ENCODE assay signal across 11 cellular contexts in genomic region chr6:34284563-34285545, GRCh38. TPM values are rescaled to one million over a fixed set of nuclear protein-coding genes. Genes with fewer than 3 reads are reported as not detected.
DNase-seq lines count a peak whose midpoint lies in the region; ATAC-seq, FAIRE-seq and TF ChIP-seq lines count a peak whose summit lies in the region.
"Had no signal": no experiment of that assay in that cellular context is flagged by ENCODE, and none has a peak within 500 bp of the region (broad histone marks: within the 10 kb centered on the region; RNA-seq: fewer than 3 reads in every experiment).

No MANE protein-coding gene starts in this region.

- CTCF ChIA-PET in activated naive CD4-positive, alpha-beta T cell treated with anti-CD3 and anti-CD28 coated beads, Interleukin-2, amount 10 ng/mL, durations not matched to agents 7 days and 5 days (lab: Charles Lee): no interaction called here
- CTCF ChIA-PET in GM12878 (lab: Yijun Ruan, JAX): interaction anchor here (0.8 to 1.4 kb wide), 2 partner anchors 89 to 649 kb away, joined by 3 to 5 read pairs; no protein-coding TSS in a partner anchor
- CTCF ChIA-PET in GM10248 (lab: Yijun Ruan, JAX): no interaction called here

- FAIRE-seq in GM12878 (lab: Jason Lieb, UNC): no peak

- no peak for ATAC-seq in activated naive CD4-positive, alpha-beta T cell treated with anti-CD3 and anti-CD28 coated beads, Interleukin-2, amount 50 U/mL, for 72 hours
- 0 out of 3 replicates have a peak, but pooled peaks have one; percentile 20 for ATAC-seq in GM12878
- ATAC-seq in left lobe of liver: peak; percentile 68
- ATAC-seq in GM21528 (IDR thresholded peaks at IDR 0.05; ENCODE audit: low FRiP score, unreplicated experiment): no peak

- no peak overlapping the region; the same call in 1 of the 2 replicates for H2AFZ ChIP-seq in GM12878 (ENCODE audit: control insufficient read depth, low read depth, low read length)

- intact Hi-C loops in GM12878 (cut with micrococcal nuclease; ENCODE audit: unreplicated experiment) (no loop called here), transverse colon (cut with DNase I; ENCODE audit: low total_unique reads) (no loop called here)

- no peak for TF ChIP-seq EP300 in GM12878 (IDR thresholded peaks at IDR 0.05; ENCODE audit: borderline replicate concordance in 1 of 2, control insufficient read depth in 1 of 2, low read depth in 2 of 2, low read length in 2 of 2)
- TF ChIP-seq EP300 in transverse colon (IDR thresholded peaks at IDR 0.05; ENCODE audit: low read depth): no peak

- H3K9me3 Mint-ChIP-seq in activated naive CD4-positive, alpha-beta T cell treated with anti-CD3 and anti-CD28 coated beads, Interleukin-2, amount 10 ng/mL, durations not matched to agents 7 days and 5 days: no peaks in the 10 kb centered on the region
- no peaks in the 10 kb centered on the region for H3K9me3 Mint-ChIP-seq in activated naive CD4-positive, alpha-beta T cell treated with anti-CD3 and anti-CD28 coated beads, Interleukin-2, amount 50 U/mL, for 72 hours

- H3K4me3 ChIP-seq in GM12878 (no peak overlapping the region), transverse colon (no peak overlapping the region)

- POLR2A ChIA-PET in GM12878 (lab: Charles Lee) (interaction anchor here (0.6 to 1.1 kb wide), 2 partner anchors 83 to 531 kb away, joined by 4 to 6 read pairs; no protein-coding TSS in a partner anchor), GM10248 (lab: Yijun Ruan, JAX) (no interaction called here)

- no peaks in the 10 kb centered on the region for H3K27me3 ChIP-seq in GM12878 (replicated peaks in 1 of 2; ENCODE audit: control insufficient read depth in 2 of 2, insufficient read depth in 2 of 2, low read length in 1 of 2)
- H3K27me3 ChIP-seq in transverse colon: no peaks in the 10 kb centered on the region

- in situ Hi-C loops in GM12878 (cut with MboI) (no loop called here), transverse colon (cut with MboI; ENCODE audit: low pct_ligation_motif_present in 1 of 4, low pct_unique_long_range_greater_than_20kb in 1 of 4, low sequenced_read_pairs in 3 of 4) (no loop called here)

- H3K9ac ChIP-seq in GM12878 (ENCODE audit: control insufficient read depth, insufficient read depth, low read length): no peak overlapping the region

- 61% methylated on average over 5 of the region's 5 CpGs for WGBS in GM12878 (ENCODE audit: insufficient coverage, insufficient replicate concordance, low lambda C conversion rate, missing lambda C conversion rate)
- WGBS in transverse colon (ENCODE audit: low coverage in 1 of 2), 2 donors: 87 to 90% methylated on average over 1 to 5 of the region's 5 CpGs

- H3K36me3 ChIP-seq in GM12878 (ENCODE audit: control insufficient read depth in 2 of 2, insufficient read depth in 2 of 2, low read length in 1 of 2): peaks cover 3 to 15% of the 10 kb centered on the region in 2 experiments
- no peaks in the 10 kb centered on the region for H3K36me3 ChIP-seq in transverse colon

- RAD21 ChIA-PET in GM12878 (lab: Charles Lee; ENCODE audit: unreplicated experiment): interaction anchor here (0.6 to 1.0 kb wide), 2 partner anchors 33 to 63 kb away, joined by 3 to 4 read pairs; no protein-coding TSS in a partner anchor

- TF ChIP-seq CTCF in GM12878 (IDR thresholded peaks at IDR 0.05 in 2 of 3, conservative IDR thresholded peaks at IDR 0.05 in 1 of 3; ENCODE audit: control insufficient read depth in 2 of 3, extremely low read depth in 1 of 3, insufficient read depth in 1 of 3, low read depth in 3 of 3, low read length in 3 of 3): no peak
- TF ChIP-seq CTCF in transverse colon (IDR thresholded peaks at IDR 0.05): no peak
- no peak for TF ChIP-seq CTCF in GM10248 (IDR thresholded peaks at IDR 0.05; ENCODE audit: control extremely low read depth, extremely low read depth, low read depth, missing control alignments)

- no peaks in the 10 kb centered on the region for H3K79me2 ChIP-seq in GM12878 (ENCODE audit: control insufficient read depth, insufficient read depth, low read length)

- TF ChIP-seq RAD21 in GM12878 (IDR thresholded peaks at IDR 0.05; ENCODE audit: insufficient read depth, low read depth, low read length): no peak

- peak overlapping the region; percentile 56 for H3K27ac Mint-ChIP-seq in activated naive CD4-positive, alpha-beta T cell treated with anti-CD3 and anti-CD28 coated beads, Interleukin-2, amount 10 ng/mL, durations not matched to agents 7 days and 5 days
- no peak overlapping the region for H3K27ac Mint-ChIP-seq in activated naive CD4-positive, alpha-beta T cell treated with anti-CD3 and anti-CD28 coated beads, Interleukin-2, amount 50 U/mL, for 72 hours

- H3K9me3 ChIP-seq in GM12878 (replicated peaks; ENCODE audit: control insufficient read depth, insufficient read depth, low read length) (no peaks in the 10 kb centered on the region), transverse colon (no peaks in the 10 kb centered on the region)

- no peak for DNase-seq in activated naive CD4-positive, alpha-beta T cell treated with anti-CD3 and anti-CD28 coated beads, Interleukin-2, amount 10 ng/mL, durations not matched to agents 7 days and 5 days
- no peak for DNase-seq in activated naive CD4-positive, alpha-beta T cell treated with anti-CD3 and anti-CD28 coated beads, Interleukin-2, amount 50 U/mL, for 72 hours (ENCODE audit: low spot score in 2 of 2)
- DNase-seq in GM12878 (ENCODE audit: low read depth, low spot score) (no peak), left lobe of liver (ENCODE audit: low spot score) (peak; percentile 53), transverse colon (peak; percentile 31), NCI-H2196 (lab: John Stamatoyannopoulos, UW; ENCODE audit: unreplicated experiment) (no peak), GM10248 (ENCODE audit: extremely low spot score) (no peak)
- DNase-seq: COR-L47, kidney glomerular epithelial cell had no signal

- no peaks in the 10 kb centered on the region for H3K27me3 Mint-ChIP-seq in activated naive CD4-positive, alpha-beta T cell treated with anti-CD3 and anti-CD28 coated beads, Interleukin-2, amount 10 ng/mL, durations not matched to agents 7 days and 5 days

- peaks cover 31% of the 10 kb centered on the region for H3K36me3 Mint-ChIP-seq in activated naive CD4-positive, alpha-beta T cell treated with anti-CD3 and anti-CD28 coated beads, Interleukin-2, amount 10 ng/mL, durations not matched to agents 7 days and 5 days
- H3K36me3 Mint-ChIP-seq in activated naive CD4-positive, alpha-beta T cell treated with anti-CD3 and anti-CD28 coated beads, Interleukin-2, amount 50 U/mL, for 72 hours: peaks cover 0 to 4% of the 10 kb centered on the region in 2 donors

- SMC1A ChIA-PET in GM12878 (lab: Charles Lee; ENCODE audit: uncharacterized antibody, unreplicated experiment): interaction anchor here (1.1 to 1.6 kb wide), 3 partner anchors 9 to 130 kb away, joined by 3 to 4 read pairs (median 3); no protein-coding TSS in a partner anchor

- H3K4me3 Mint-ChIP-seq in activated naive CD4-positive, alpha-beta T cell treated with anti-CD3 and anti-CD28 coated beads, Interleukin-2, amount 10 ng/mL, durations not matched to agents 7 days and 5 days: no peak overlapping the region

- H3K4me1 ChIP-seq in GM12878 (ENCODE audit: control insufficient read depth, insufficient read depth, low read length) (peaks cover 26% of the 10 kb centered on the region), transverse colon (peaks cover 0 to 10% (median 2%) of the 10 kb centered on the region in 4 donors)

- H3K4me2 ChIP-seq in GM12878 (ENCODE audit: control insufficient read depth, insufficient read depth): no peak overlapping the region

- TF ChIP-seq POLR2A in GM12878 (IDR thresholded peaks at IDR 0.05; ENCODE audit: low read depth, low read length) (0 out of 2 replicates have a peak, but pooled peaks have one; percentile 28), transverse colon (IDR thresholded peaks at IDR 0.05) (no peak)

- H3K27ac ChIP-seq in GM12878 (ENCODE audit: control insufficient read depth, insufficient read depth): no peak overlapping the region; the same call in 1 of the 2 replicates
- peak overlapping the region; percentile 24 to 55 (median 31) for H3K27ac ChIP-seq in transverse colon
- H3K27ac ChIP-seq: VCaP had no signal

- BruUV-seq in GM12878 (replicated peaks; lab: Mats Ljungman, UMichigan): no TSS peak

- peaks cover 31% of the 10 kb centered on the region for H3K4me1 Mint-ChIP-seq in activated naive CD4-positive, alpha-beta T cell treated with anti-CD3 and anti-CD28 coated beads, Interleukin-2, amount 10 ng/mL, durations not matched to agents 7 days and 5 days

- H4K20me1 ChIP-seq in GM12878 (ENCODE audit: control insufficient read depth, insufficient read depth): no peaks in the 10 kb centered on the region

RNA-seq across cellular contexts. Expression of gene SMIM29, which starts 36.0 kb away (rescaled TPM):
- 10 to 100 TPM; 12.8 to 25.1 TPM for total RNA-seq in activated naive CD4-positive, alpha-beta T cell treated with anti-CD3 and anti-CD28 coated beads, Interleukin-2, amount 50 U/mL, for 72 hours
- 7.9 and 8.8 TPM in 2 replicates for total RNA-seq in GM12878 (2013; cell fraction: nucleolus; rRNA removed)
- total RNA-seq in GM12878 (2014; rRNA removed): 26.9 and 27.7 TPM in 2 replicates
- total RNA-seq in GM12878 (2014; rRNA removed; fragmentation: Illumina TruSeq; extraction: Trizol): 6.8 and 9.0 TPM in 2 replicates
- 17.6 and 19.9 TPM in 2 replicates for total RNA-seq in GM12878 (2021)
- 10.5 TPM for polyA plus RNA-seq in GM12878 (2011; ENCODE audit: low read depth)
- 5.9 and 12.5 TPM in 2 replicates for polyA plus RNA-seq in GM12878 (2011; rRNA removed)
- polyA plus RNA-seq in GM12878 (2011; cell fraction: cytosol; rRNA removed): 22.8 and 29.5 TPM in 2 replicates
- polyA plus RNA-seq in GM12878 (2011; cell fraction: nucleus; rRNA removed): 19.6 and 24.9 TPM in 2 replicates
- 18.4 and 20.4 TPM in 2 replicates for polyA plus RNA-seq in GM12878 (2012)
- 0.65 and 8.7 TPM in 2 replicates for polyA plus RNA-seq in GM12878 (2014; fragmentation: Illumina TruSeq; extraction: Trizol)
- 1 to 10 TPM; 7.1 to 8.4 TPM for polyA plus RNA-seq in GM12878 (2014; fragmentation: Nextera tagmentation; extraction: Ambion mirVana)
- 25.3 and 26.9 TPM in 2 replicates for polyA plus RNA-seq in GM12878 (2014; rRNA removed)
- polyA plus RNA-seq in GM12878 (2016; fragmentation: Nextera tagmentation; extraction: Ambion mirVana): 10 to 100 TPM; 27.2 to 30.0 TPM
- polyA minus RNA-seq in GM12878 (2011; rRNA and poly(A)+ RNA removed): 7.7 and 15.6 TPM in 2 replicates
- 5.9 and 6.4 TPM in 2 replicates for polyA minus RNA-seq in GM12878 (2011; cell fraction: cytosol; rRNA and poly(A)+ RNA removed)
- 17.4 and 25.5 TPM in 2 replicates for polyA minus RNA-seq in GM12878 (2011; cell fraction: nucleus; rRNA and poly(A)+ RNA removed)
- 6.4 TPM for total RNA-seq in left lobe of liver
- total RNA-seq in transverse colon: 10 to 100 TPM in 3 of 4 donors, 1 to 10 TPM in 1; 8.2 to 14.9 (median 12.5) TPM

RNA-seq across cellular contexts. Expression of gene HMGA1, which starts 48.2 kb away (rescaled TPM):
- total RNA-seq in activated naive CD4-positive, alpha-beta T cell treated with anti-CD3 and anti-CD28 coated beads, Interleukin-2, amount 50 U/mL, for 72 hours: 100 to 1,000 TPM; 524 to 600 TPM
- 34.9 and 35.0 TPM in 2 replicates for total RNA-seq in GM12878 (2013; cell fraction: nucleolus; rRNA removed)
- 417 and 479 TPM in 2 replicates for total RNA-seq in GM12878 (2014; rRNA removed)
- 220 and 264 TPM in 2 replicates for total RNA-seq in GM12878 (2014; rRNA removed; fragmentation: Illumina TruSeq; extraction: Trizol)
- total RNA-seq in GM12878 (2021): 867 and 885 TPM in 2 replicates
- polyA plus RNA-seq in GM12878 (2011; ENCODE audit: low read depth): 85.7 TPM
- polyA plus RNA-seq in GM12878 (2011; rRNA removed): 39.7 and 110 TPM in 2 replicates
- polyA plus RNA-seq in GM12878 (2011; cell fraction: cytosol; rRNA removed): 154 and 186 TPM in 2 replicates
- polyA plus RNA-seq in GM12878 (2011; cell fraction: nucleus; rRNA removed): 132 and 185 TPM in 2 replicates
- polyA plus RNA-seq in GM12878 (2012): 247 and 313 TPM in 2 replicates
- polyA plus RNA-seq in GM12878 (2014; fragmentation: Illumina TruSeq; extraction: Trizol): 176 and 537 TPM in 2 replicates
- 10 to 100 TPM; 13.4 to 38.0 TPM for polyA plus RNA-seq in GM12878 (2014; fragmentation: Nextera tagmentation; extraction: Ambion mirVana)
- polyA plus RNA-seq in GM12878 (2014; rRNA removed): 555 and 628 TPM in 2 replicates
- polyA plus RNA-seq in GM12878 (2016; fragmentation: Nextera tagmentation; extraction: Ambion mirVana): 100 to 1,000 TPM; 692 to 739 TPM
- 32.6 and 67.6 TPM in 2 replicates for polyA minus RNA-seq in GM12878 (2011; rRNA and poly(A)+ RNA removed)
- 96.9 and 109 TPM in 2 replicates for polyA minus RNA-seq in GM12878 (2011; cell fraction: cytosol; rRNA and poly(A)+ RNA removed)
- polyA minus RNA-seq in GM12878 (2011; cell fraction: nucleus; rRNA and poly(A)+ RNA removed): 20.3 and 35.7 TPM in 2 replicates
- total RNA-seq in left lobe of liver: 17.4 TPM
- total RNA-seq in transverse colon: 100 to 1,000 TPM in 1 of 4 donors, 10 to 100 TPM in 3; 23.2 to 112 (median 63.2) TPM

Comparison
In these comparisons a context has a peak if more than half of its experiments do, and no peak if none do; other contexts are left out.
1. DNase-seq: peak in left lobe of liver (single experiment) and transverse colon (single experiment); none in activated naive CD4-positive, alpha-beta T cell treated with anti-CD3 and anti-CD28 coated beads, Interleukin-2, amount 10 ng/mL, durations not matched to agents 7 days and 5 days (single experiment), activated naive CD4-positive, alpha-beta T cell treated with anti-CD3 and anti-CD28 coated beads, Interleukin-2, amount 50 U/mL, for 72 hours (0 of 2), GM12878 (single experiment), NCI-H2196 (single experiment) and GM10248 (single experiment).
2. ATAC-seq: peak in GM12878 (single experiment) and left lobe of liver (single experiment); none in activated naive CD4-positive, alpha-beta T cell treated with anti-CD3 and anti-CD28 coated beads, Interleukin-2, amount 50 U/mL, for 72 hours (0 of 2) and GM21528 (single experiment).